In genomic region chr3:124620600-124621063, GRCh38 we compare ENCODE assay signal across 8 cellular contexts.
DNase-seq lines count a peak whose midpoint lies in the region; ATAC-seq lines count a peak whose summit lies in the region.

No MANE protein-coding gene starts in this region.

- no peaks in the 10 kb centered on the region for H3K36me3 Mint-ChIP-seq in CD4-positive, alpha-beta memory T cell
- no peaks in the 10 kb centered on the region for H3K36me3 Mint-ChIP-seq in memory B cell

- H3K27ac ChIP-seq in CD4-positive, alpha-beta memory T cell (ENCODE audit: low read depth, low read length), result peak overlapping the region; percentile 36

- no peaks in the 10 kb centered on the region for H3K27me3 Mint-ChIP-seq in CD4-positive, alpha-beta memory T cell
- H3K27me3 Mint-ChIP-seq in memory B cell, result no peaks in the 10 kb centered on the region

- peak in 4 of 5 donors; percentile 9 to 19 (median 16) for DNase-seq in CD4-positive, alpha-beta memory T cell
- DNase-seq in H4 (ENCODE audit: low spot score) (peak; percentile 43), NOMO-1 (lab: John Stamatoyannopoulos, UW; ENCODE audit: unreplicated experiment in 2 of 2) (peak; percentile 80 to 89), adipocyte (ENCODE audit: low read depth) (no peak), memory B cell (ENCODE audit: low spot score in 2 of 2) (no peak), cerebellar cortex (ENCODE audit: low spot score) (no peak)

- intact Hi-C loops in CD4-positive, alpha-beta memory T cell (cut with micrococcal nuclease), result loop anchor here (1.0 to 5.0 kb wide), 2 partner anchors 38 to 69 kb away; no protein-coding TSS in a partner anchor

- POLR2A ChIA-PET in CD4-positive, alpha-beta memory T cell (lab: Charles Lee; ENCODE audit: partially characterized antibody), result interaction anchor here (0.7 to 0.9 kb wide), 3 partner anchors 9 to 36 kb away, joined by 3 read pairs; no protein-coding TSS in a partner anchor

- no peaks in the 10 kb centered on the region for H3K27me3 ChIP-seq in CD4-positive, alpha-beta memory T cell (ENCODE audit: insufficient read depth, low read length)
- no peaks in the 10 kb centered on the region for H3K27me3 ChIP-seq in adipocyte (replicated peaks; ENCODE audit: control insufficient read depth, insufficient read depth, low read length)

- peaks cover 25 to 47% (median 32%) of the 10 kb centered on the region in 4 donors for H3K4me1 Mint-ChIP-seq in CD4-positive, alpha-beta memory T cell
- H3K4me1 Mint-ChIP-seq in memory B cell, result peaks cover 15% of the 10 kb centered on the region

- peak overlapping the region; percentile 62 to 95 (median 89) for H3K27ac Mint-ChIP-seq in CD4-positive, alpha-beta memory T cell
- H3K27ac Mint-ChIP-seq in memory B cell, result peak overlapping the region; percentile 80

- no peaks in the 10 kb centered on the region for H3K9me3 ChIP-seq in CD4-positive, alpha-beta memory T cell (ENCODE audit: control insufficient read depth in 1 of 2, low read length in 2 of 2)
- H3K9me3 ChIP-seq in adipocyte (ENCODE audit: control insufficient read depth, low read length), result no peaks in the 10 kb centered on the region

- H3K9me3 Mint-ChIP-seq in CD4-positive, alpha-beta memory T cell, result no peaks in the 10 kb centered on the region
- no peaks in the 10 kb centered on the region for H3K9me3 Mint-ChIP-seq in memory B cell

- peaks cover 23% of the 10 kb centered on the region for H3K4me1 ChIP-seq in CD4-positive, alpha-beta memory T cell (ENCODE audit: insufficient read depth, low read length)
- H3K4me1 ChIP-seq in adipocyte (ENCODE audit: control insufficient read depth, insufficient read depth, low read length), result peaks cover 9% of the 10 kb centered on the region

- CTCF ChIA-PET in CD4-positive, alpha-beta memory T cell (lab: Charles Lee; ENCODE audit: partially characterized antibody), result interaction anchor here (0.7 to 2.9 kb wide), 6 partner anchors 13 to 70 kb away, joined by 3 to 18 read pairs (median 4); no protein-coding TSS in a partner anchor

- no peaks in the 10 kb centered on the region for H3K36me3 ChIP-seq in CD4-positive, alpha-beta memory T cell (ENCODE audit: insufficient read depth, low read length)
- no peaks in the 10 kb centered on the region for H3K36me3 ChIP-seq in adipocyte (ENCODE audit: control insufficient read depth, insufficient read depth, low read length, severe bottlenecking)

- H3K9ac ChIP-seq in adipocyte (ENCODE audit: low read length), result no peak overlapping the region

- ATAC-seq in memory B cell (ENCODE audit: low read depth) (peak; percentile 78), HG03095 (IDR thresholded peaks at IDR 0.05; ENCODE audit: unreplicated experiment) (no peak), GM19397 (IDR thresholded peaks at IDR 0.05; ENCODE audit: unreplicated experiment) (no peak)

- peak overlapping the region in 1 of 2 donors; percentile 43 for H3K4me3 ChIP-seq in CD4-positive, alpha-beta memory T cell (ENCODE audit: low read length in 2 of 2)
- H3K4me3 ChIP-seq in adipocyte (ENCODE audit: low read length), result peak overlapping the region; percentile 24

- peak overlapping the region; percentile 65 to 85 (median 80) for H3K4me3 Mint-ChIP-seq in CD4-positive, alpha-beta memory T cell
- peak overlapping the region; percentile 21 for H3K4me3 Mint-ChIP-seq in memory B cell

Comparison
In these comparisons a context has a peak if more than half of its experiments do, and no peak if none do; other contexts are left out.
1. DNase-seq: peak in CD4-positive, alpha-beta memory T cell (4 of 5), H4 (single experiment) and NOMO-1 (2 of 2); none in adipocyte (single experiment), memory B cell (0 of 2) and cerebellar cortex (single experiment).